In genomic region chr18:56789004-56789888, GRCh38 we compare ENCODE assay signal across 9 cellular contexts.
A peak's percentile ranks its signal among the peaks of the same experiment; 100 is the strongest.
DNase-seq lines count a peak whose midpoint lies in the region; ATAC-seq and TF ChIP-seq lines count a peak whose summit lies in the region.
"Had no signal": no experiment of that assay in that cellular context is flagged by ENCODE, and none has a peak within 500 bp of the region (broad histone marks: within the 10 kb centered on the region; RNA-seq: fewer than 3 reads in every experiment).

No MANE protein-coding gene starts in this region.

- H3K36me3 Mint-ChIP-seq in stimulated activated naive B cell treated with anti-CD40 and anti-IgM and Interleukin-4, amounts not matched to agents 10 μg/mL and 1 μg/mL and 100 μg/mL, for 72 hours, result peaks cover 11 to 20% of the 10 kb centered on the region in 2 donors

- H3K27ac ChIP-seq in SU-DHL-6 (ENCODE audit: low read depth, low read length) (no peak overlapping the region), left ventricle myocardium inferior (replicated peaks) (peak overlapping the region; percentile 81)

- H3F3A ChIP-seq in SU-DHL-6 (ENCODE audit: insufficient read depth), result no peaks in the 10 kb centered on the region

- 89 to 90% methylated on average over 9 of the region's 9 CpGs for WGBS in lower leg skin, 2 donors

- H3K9ac ChIP-seq in SU-DHL-6 (ENCODE audit: low read length), result no peak overlapping the region

- TF ChIP-seq POLR2A in lower leg skin (IDR thresholded peaks at IDR 0.05), result no peak

- H4K20me1 ChIP-seq in SU-DHL-6 (ENCODE audit: low read depth, low read length), result no peaks in the 10 kb centered on the region

- H3K4me1 ChIP-seq in left ventricle myocardium inferior, result peaks cover 4% of the 10 kb centered on the region

- no peaks in the 10 kb centered on the region for H3K9me3 Mint-ChIP-seq in stimulated activated naive B cell treated with anti-CD40 and anti-IgM and Interleukin-4, amounts not matched to agents 10 μg/mL and 1 μg/mL and 100 μg/mL, for 72 hours
- H3K9me3 Mint-ChIP-seq: T-helper 1 cell treated with Interleukin-12 subunit alpha and Interleukin-12 subunit beta and Interleukin-4 antibody, amounts not matched to agents 30 μg/mL and 1 μg/mL, for 36 hours had no signal

- TF ChIP-seq CTCF in SU-DHL-6 (IDR thresholded peaks at IDR 0.05; ENCODE audit: insufficient read depth, low read length, poor library complexity, severe bottlenecking) (peak; percentile 98), left ventricle myocardium inferior (IDR thresholded peaks at IDR 0.05; ENCODE audit: borderline replicate concordance) (peak; percentile 42), lower leg skin (IDR thresholded peaks at IDR 0.05) (no peak)

- no peaks in the 10 kb centered on the region for H3K4me1 Mint-ChIP-seq in stimulated activated naive B cell treated with anti-CD40 and anti-IgM and Interleukin-4, amounts not matched to agents 10 μg/mL and 1 μg/mL and 100 μg/mL, for 72 hours

- H2AFZ ChIP-seq in SU-DHL-6 (ENCODE audit: low read depth, low read length, severe bottlenecking), result no peak overlapping the region

- H3K4me2 ChIP-seq in SU-DHL-6 (ENCODE audit: low read depth, low read length, poor library complexity, severe bottlenecking), result no peak overlapping the region

- no peak overlapping the region for H3K4me3 Mint-ChIP-seq in stimulated activated naive B cell treated with anti-CD40 and anti-IgM and Interleukin-4, amounts not matched to agents 10 μg/mL and 1 μg/mL and 100 μg/mL, for 72 hours
- H3K4me3 Mint-ChIP-seq: T-helper 1 cell treated with Interleukin-12 subunit alpha and Interleukin-12 subunit beta and Interleukin-4 antibody, amounts not matched to agents 30 μg/mL and 1 μg/mL, for 36 hours had no signal

- H3K9me2 ChIP-seq in SU-DHL-6 (replicated peaks; ENCODE audit: insufficient read depth, low read length), result no peaks in the 10 kb centered on the region

- no peaks in the 10 kb centered on the region for H3K79me2 ChIP-seq in SU-DHL-6 (ENCODE audit: insufficient read depth, low read length)

- H3K27me3 ChIP-seq in SU-DHL-6 (ENCODE audit: low read length), result no peaks in the 10 kb centered on the region
- H3K27me3 ChIP-seq in left ventricle myocardium inferior (ENCODE audit: low read depth), result no peaks in the 10 kb centered on the region

- ATAC-seq in stimulated activated naive B cell treated with anti-CD40 and anti-IgM and Interleukin-4, amounts not matched to agents 10 μg/mL and 1 μg/mL and 100 μg/mL, for 72 hours (replicated peaks), result peak; percentile 67 to 73
- ATAC-seq in HG03045 (IDR thresholded peaks at IDR 0.05; ENCODE audit: unreplicated experiment), result no peak

- peak; percentile 49 for DNase-seq in ELR (ENCODE audit: low read depth)
- DNase-seq in HEK293T (ENCODE audit: extremely low spot score), result peak; percentile 13
- DNase-seq in left ventricle myocardium inferior, result no peak
- DNase-seq in stimulated activated naive B cell treated with anti-CD40 and anti-IgM and Interleukin-4, amounts not matched to agents 10 μg/mL and 1 μg/mL and 100 μg/mL, for 72 hours, result peak; percentile 1
- no peak for DNase-seq in lower leg skin (ENCODE audit: low spot score in 2 of 2)
- no peak for DNase-seq in amygdala (lab: John Stamatoyannopoulos, UW)

- H3K9me3 ChIP-seq in SU-DHL-6 (ENCODE audit: insufficient read depth, low read length) (no peaks in the 10 kb centered on the region), left ventricle myocardium inferior (replicated peaks) (no peaks in the 10 kb centered on the region)

- H3K36me3 ChIP-seq in SU-DHL-6 (ENCODE audit: low read length) (no peaks in the 10 kb centered on the region), left ventricle myocardium inferior (peaks cover 18% of the 10 kb centered on the region)

- intact Hi-C loops in left ventricle myocardium inferior (cut with micrococcal nuclease), result no loop called here
- intact Hi-C loops in lower leg skin (cut with DNase I; ENCODE audit: low total_unique reads), result no loop called here

- H3K27ac Mint-ChIP-seq in stimulated activated naive B cell treated with anti-CD40 and anti-IgM and Interleukin-4, amounts not matched to agents 10 μg/mL and 1 μg/mL and 100 μg/mL, for 72 hours, result no peak overlapping the region
- H3K27ac Mint-ChIP-seq: T-helper 1 cell treated with Interleukin-12 subunit alpha and Interleukin-12 subunit beta and Interleukin-4 antibody, amounts not matched to agents 30 μg/mL and 1 μg/mL, for 36 hours had no signal

- POLR2A ChIA-PET in HEK293T (lab: Yijun Ruan, JAX), result no interaction called here

- no peaks in the 10 kb centered on the region for H3K27me3 Mint-ChIP-seq in stimulated activated naive B cell treated with anti-CD40 and anti-IgM and Interleukin-4, amounts not matched to agents 10 μg/mL and 1 μg/mL and 100 μg/mL, for 72 hours

- CTCF ChIA-PET in HEK293T (lab: Yijun Ruan, JAX), result no interaction called here

- no peak overlapping the region for H3K4me3 ChIP-seq in SU-DHL-6 (ENCODE audit: insufficient read depth, low read length, poor library complexity, severe bottlenecking)
- H3K4me3 ChIP-seq in left ventricle myocardium inferior, result peak overlapping the region; percentile 23
- no peak overlapping the region for H3K4me3 ChIP-seq in lower leg skin (ENCODE audit: low read depth, poor library complexity, severe bottlenecking)

TF ChIP-seq in HEK293T, 16 proteins besides CTCF, POLR2A, EP300 and RAD21:
- TF ChIP-seq ARNT (IDR thresholded peaks at IDR 0.05) (no peak), BHLHE40 (IDR thresholded peaks at IDR 0.05; ENCODE audit: borderline replicate concordance) (no peak), ELF4 (IDR thresholded peaks at IDR 0.05) (no peak), FOXK2 (IDR thresholded peaks at IDR 0.05) (no peak), SUZ12 (IDR thresholded peaks at IDR 0.05) (no peak), CTBP1 (IDR thresholded peaks at IDR 0.05; ENCODE audit: borderline replicate concordance) (no peak), FOXA1 (IDR thresholded peaks at IDR 0.05) (no peak), HDGF (IDR thresholded peaks at IDR 0.05; ENCODE audit: borderline replicate concordance) (no peak)

Comparison
In these comparisons a context has a peak if more than half of its experiments do, and no peak if none do; other contexts are left out.
1. DNase-seq: peak in ELR (single experiment), HEK293T (single experiment) and stimulated activated naive B cell treated with anti-CD40 and anti-IgM and Interleukin-4, amounts not matched to agents 10 μg/mL and 1 μg/mL and 100 μg/mL, for 72 hours (single experiment); none in left ventricle myocardium inferior (single experiment), lower leg skin (0 of 2) and amygdala (0 of 56).
2. CTCF ChIP-seq: peak in SU-DHL-6 (single experiment) and left ventricle myocardium inferior (single experiment); none in lower leg skin (0 of 3).